In genomic region chr14:59321184-59321952, GRCh38 we compare ENCODE assay signal across 11 cellular contexts.
DNase-seq lines count a peak whose midpoint lies in the region; ATAC-seq and TF ChIP-seq lines count a peak whose summit lies in the region.
"Had no signal": no experiment of that assay in that cellular context is flagged by ENCODE, and none has a peak within 500 bp of the region (broad histone marks: within the 10 kb centered on the region; RNA-seq: fewer than 3 reads in every experiment).

No MANE protein-coding gene starts in this region.

- peak overlapping the region; percentile 22 to 54 for H3K27ac ChIP-seq in uterus
- H3K27ac ChIP-seq: SJCRH30 had no signal

- H3K9me3 ChIP-seq in uterus: no peaks in the 10 kb centered on the region
- H3K9me3 ChIP-seq: SJCRH30 had no signal

- peak; percentile 33 for ATAC-seq in activated CD4-positive, alpha-beta T cell treated with anti-CD3 and anti-CD28 coated beads for 36 hours
- no peak for ATAC-seq in HG02884 (IDR thresholded peaks at IDR 0.05; ENCODE audit: unreplicated experiment)

- peaks cover 6% of the 10 kb centered on the region for H3K36me3 Mint-ChIP-seq in activated CD4-positive, alpha-beta T cell treated with anti-CD3 and anti-CD28 coated beads for 36 hours (ENCODE audit: low read depth)
- H3K36me3 Mint-ChIP-seq in activated CD4-positive, alpha-beta T cell treated with anti-CD3 and anti-CD28 coated beads, Interleukin-2, amount 10 ng/mL, durations not matched to agents 7 days and 5 days (ENCODE audit: low read depth): no peaks in the 10 kb centered on the region

- TF ChIP-seq POLR2A in uterus (IDR thresholded peaks at IDR 0.05): no peak

- no peak for TF ChIP-seq CTCF in uterus (IDR thresholded peaks at IDR 0.05)

- H3K9me3 Mint-ChIP-seq in activated CD4-positive, alpha-beta T cell treated with anti-CD3 and anti-CD28 coated beads for 36 hours (ENCODE audit: low read depth): no peaks in the 10 kb centered on the region
- no peaks in the 10 kb centered on the region for H3K9me3 Mint-ChIP-seq in activated CD4-positive, alpha-beta T cell treated with anti-CD3 and anti-CD28 coated beads, Interleukin-2, amount 10 ng/mL, durations not matched to agents 7 days and 5 days
- H3K9me3 Mint-ChIP-seq: naive B cell had no signal

- POLR2A ChIA-PET in activated CD4-positive, alpha-beta T cell treated with anti-CD3 and anti-CD28 coated beads for 36 hours (lab: Charles Lee): no interaction called here
- POLR2A ChIA-PET in activated CD4-positive, alpha-beta T cell treated with anti-CD3 and anti-CD28 coated beads, Interleukin-2, amount 10 ng/mL, durations not matched to agents 7 days and 5 days (lab: Charles Lee): no interaction called here

- no peaks in the 10 kb centered on the region for H3K27me3 ChIP-seq in uterus
- H3K27me3 ChIP-seq: SJCRH30 had no signal

- DNase-seq in activated CD4-positive, alpha-beta T cell treated with anti-CD3 and anti-CD28 coated beads for 36 hours: no peak
- DNase-seq in activated CD4-positive, alpha-beta T cell treated with anti-CD3 and anti-CD28 coated beads, Interleukin-2, amount 10 ng/mL, durations not matched to agents 7 days and 5 days: no peak
- DNase-seq in dermis microvascular lymphatic vessel endothelial cell (ENCODE audit: low read depth in 2 of 2) (peak; percentile 64 to 85), medulla oblongata (ENCODE audit: extremely low spot score) (peak; percentile 55), uterus (no peak), NCI-H2029 treated with DMSO at 0.1 percent for 48 hours (lab: John Stamatoyannopoulos, UW) (no peak), NCI-H1417 (lab: John Stamatoyannopoulos, UW) (no peak)
- DNase-seq: naive B cell; stimulated activated naive CD4-positive, alpha-beta T cell treated with Interleukin-2 at 50 U/mL for 16 hours had no signal

- intact Hi-C loops in activated CD4-positive, alpha-beta T cell treated with anti-CD3 and anti-CD28 coated beads for 36 hours (cut with DNase I, micrococcal nuclease): no loop called here
- intact Hi-C loops in uterus (cut with DNase I; ENCODE audit: low total_unique reads): no loop called here

- CTCF ChIA-PET in activated CD4-positive, alpha-beta T cell treated with anti-CD3 and anti-CD28 coated beads for 36 hours (lab: Charles Lee): no interaction called here
- CTCF ChIA-PET in activated CD4-positive, alpha-beta T cell treated with anti-CD3 and anti-CD28 coated beads, Interleukin-2, amount 10 ng/mL, durations not matched to agents 7 days and 5 days (lab: Charles Lee): interaction anchor here (1.4 kb wide), 1 partner anchor 15 kb away, joined by 4 read pairs; no protein-coding TSS in a partner anchor

- H3K4me3 Mint-ChIP-seq in activated CD4-positive, alpha-beta T cell treated with anti-CD3 and anti-CD28 coated beads for 36 hours: no peak overlapping the region
- no peak overlapping the region for H3K4me3 Mint-ChIP-seq in activated CD4-positive, alpha-beta T cell treated with anti-CD3 and anti-CD28 coated beads, Interleukin-2, amount 10 ng/mL, durations not matched to agents 7 days and 5 days
- H3K4me3 Mint-ChIP-seq: naive B cell had no signal

- no peaks in the 10 kb centered on the region for H3K4me1 ChIP-seq in uterus

- H3K27me3 Mint-ChIP-seq in activated CD4-positive, alpha-beta T cell treated with anti-CD3 and anti-CD28 coated beads for 36 hours: no peaks in the 10 kb centered on the region
- no peaks in the 10 kb centered on the region for H3K27me3 Mint-ChIP-seq in activated CD4-positive, alpha-beta T cell treated with anti-CD3 and anti-CD28 coated beads, Interleukin-2, amount 10 ng/mL, durations not matched to agents 7 days and 5 days
- H3K27me3 Mint-ChIP-seq: naive B cell had no signal

- H3K36me3 ChIP-seq in uterus: no peaks in the 10 kb centered on the region

- H3K4me3 ChIP-seq in uterus: no peak overlapping the region
- H3K4me3 ChIP-seq: SJCRH30 had no signal

- H3K27ac Mint-ChIP-seq in activated CD4-positive, alpha-beta T cell treated with anti-CD3 and anti-CD28 coated beads for 36 hours: no peak overlapping the region
- no peak overlapping the region for H3K27ac Mint-ChIP-seq in activated CD4-positive, alpha-beta T cell treated with anti-CD3 and anti-CD28 coated beads, Interleukin-2, amount 10 ng/mL, durations not matched to agents 7 days and 5 days

- H3K4me1 Mint-ChIP-seq in activated CD4-positive, alpha-beta T cell treated with anti-CD3 and anti-CD28 coated beads for 36 hours: peaks cover 5% of the 10 kb centered on the region
- peaks cover 11% of the 10 kb centered on the region for H3K4me1 Mint-ChIP-seq in activated CD4-positive, alpha-beta T cell treated with anti-CD3 and anti-CD28 coated beads, Interleukin-2, amount 10 ng/mL, durations not matched to agents 7 days and 5 days

Comparison
In these comparisons a context has a peak if more than half of its experiments do, and no peak if none do; other contexts are left out.
1. DNase-seq: peak in dermis microvascular lymphatic vessel endothelial cell (2 of 2) and medulla oblongata (single experiment); none in activated CD4-positive, alpha-beta T cell treated with anti-CD3 and anti-CD28 coated beads for 36 hours (single experiment), activated CD4-positive, alpha-beta T cell treated with anti-CD3 and anti-CD28 coated beads, Interleukin-2, amount 10 ng/mL, durations not matched to agents 7 days and 5 days (single experiment), uterus (0 of 2), NCI-H2029 treated with DMSO at 0.1 percent for 48 hours (single experiment) and NCI-H1417 (0 of 3).